ENCODE assay signal across 8 cellular contexts in the genomic region with DNA sequence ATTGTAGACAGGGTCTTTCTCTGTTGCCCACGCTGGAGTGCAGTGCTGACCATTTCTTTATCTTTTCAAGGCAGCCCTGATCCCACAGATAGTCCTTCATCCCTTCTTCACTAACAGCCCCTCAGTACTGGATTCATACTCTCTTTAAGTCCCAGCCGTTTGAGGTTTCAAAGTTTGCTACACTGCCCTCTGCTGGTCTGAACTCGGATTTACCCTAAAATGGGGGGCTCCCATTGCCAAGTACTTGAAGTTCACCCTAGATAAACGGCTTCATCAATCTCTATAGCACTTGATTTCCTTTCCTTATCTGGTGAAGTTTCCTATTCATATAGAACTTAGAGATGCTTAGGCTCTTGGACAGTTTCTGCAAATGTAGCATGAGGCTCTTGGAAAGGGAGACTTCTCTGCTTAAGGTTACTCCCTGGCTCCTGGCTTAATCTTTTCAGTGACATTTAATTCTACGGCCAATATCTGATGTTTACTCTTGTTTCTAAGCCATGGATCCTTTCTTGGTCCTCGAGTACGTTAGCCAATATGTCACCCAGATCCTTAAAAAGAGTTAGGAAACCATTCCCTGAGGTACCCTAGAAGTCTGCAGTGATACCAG. TPM values are rescaled to one million over a fixed set of nuclear protein-coding genes. Genes with fewer than 3 reads are reported as not detected.
DNase-seq lines count a peak whose midpoint lies in the region; ATAC-seq and TF ChIP-seq lines count a peak whose summit lies in the region.

No MANE protein-coding gene starts in this region.

- H3K27me3 Mint-ChIP-seq in effector memory CD8-positive, alpha-beta T cell: no peaks in the 10 kb centered on the region
- peaks cover 0 to 2% of the 10 kb centered on the region in 2 donors for H3K27me3 Mint-ChIP-seq in natural killer cell treated with Interleukin-12 subunit alpha and Interleukin-12 subunit beta and Interleukin-15 and Interleukin-18, amount 100 ng/mL, for 72 hours

- TF ChIP-seq CTCF in GM10248 (IDR thresholded peaks at IDR 0.05; ENCODE audit: control extremely low read depth, extremely low read depth, low read depth, missing control alignments) (peak; percentile 79), testis (IDR thresholded peaks at IDR 0.05) (peak; percentile 36 to 67 (median 60))

- POLR2A ChIA-PET in GM10248 (lab: Yijun Ruan, JAX): no interaction called here

- peaks cover 0 to under 1% of the 10 kb centered on the region in 2 donors for H3K9me3 Mint-ChIP-seq in effector memory CD8-positive, alpha-beta T cell
- H3K9me3 Mint-ChIP-seq in natural killer cell treated with Interleukin-12 subunit alpha and Interleukin-12 subunit beta and Interleukin-15 and Interleukin-18, amount 100 ng/mL, for 72 hours: no peaks in the 10 kb centered on the region

- H3K4me3 ChIP-seq in testis: no peak overlapping the region

- H3K27ac Mint-ChIP-seq in effector memory CD8-positive, alpha-beta T cell: no peak overlapping the region
- no peak overlapping the region for H3K27ac Mint-ChIP-seq in natural killer cell treated with Interleukin-12 subunit alpha and Interleukin-12 subunit beta and Interleukin-15 and Interleukin-18, amount 100 ng/mL, for 72 hours

- H3K36me3 Mint-ChIP-seq in effector memory CD8-positive, alpha-beta T cell (ENCODE audit: insufficient read depth): no peaks in the 10 kb centered on the region
- peaks cover 1% of the 10 kb centered on the region for H3K36me3 Mint-ChIP-seq in natural killer cell treated with Interleukin-12 subunit alpha and Interleukin-12 subunit beta and Interleukin-15 and Interleukin-18, amount 100 ng/mL, for 72 hours

- H3K27ac ChIP-seq in testis: no peak overlapping the region

- ATAC-seq in HG02943 (IDR thresholded peaks at IDR 0.05; ENCODE audit: low read depth, unreplicated experiment): peak; percentile 77
- ATAC-seq in effector memory CD8-positive, alpha-beta T cell (replicated peaks): peak; percentile 84
- peak in 1 of 2 donors; percentile 52 for ATAC-seq in natural killer cell treated with Interleukin-12 subunit alpha and Interleukin-12 subunit beta and Interleukin-15 and Interleukin-18, amount 100 ng/mL, for 72 hours

- TF ChIP-seq POLR2A in testis (IDR thresholded peaks at IDR 0.05): no peak

- peaks cover 9% of the 10 kb centered on the region for H3K4me1 ChIP-seq in testis

- intact Hi-C loops in testis (cut with DNase I; ENCODE audit: low total_unique reads): no loop called here

- CTCF ChIA-PET in GM10248 (lab: Yijun Ruan, JAX): interaction anchor here (1.0 to 7.2 kb wide), 7 partner anchors 9 to 800 kb away, joined by 3 to 63 read pairs (median 3); no protein-coding TSS in a partner anchor

- DNase-seq in GM10248 (ENCODE audit: extremely low spot score) (peak; percentile 58), NCI-H69 (lab: John Stamatoyannopoulos, UW) (peak; percentile 74), testis (peak; percentile 67), GOT3 (lab: John Stamatoyannopoulos, UW) (no peak)
- peak; percentile 40 to 56 for DNase-seq in activated CD4-positive, alpha-beta T cell treated with anti-CD3 and anti-CD28 coated beads, Interleukin-2, amount 50 U/mL, for 4 hours
- DNase-seq in effector memory CD8-positive, alpha-beta T cell: peak; percentile 63 to 69 (median 65)
- DNase-seq in natural killer cell treated with Interleukin-12 subunit alpha and Interleukin-12 subunit beta and Interleukin-15 and Interleukin-18, amount 100 ng/mL, for 72 hours (ENCODE audit: low spot score): peak; percentile 76

- H3K36me3 ChIP-seq in testis (ENCODE audit: low read depth, missing control alignments): no peaks in the 10 kb centered on the region

- WGBS in testis, 2 donors: 22 to 28% methylated on average over 7 of the region's 7 CpGs

- no peaks in the 10 kb centered on the region for H3K9me3 ChIP-seq in testis

- no peak overlapping the region for H3K4me3 Mint-ChIP-seq in effector memory CD8-positive, alpha-beta T cell
- H3K4me3 Mint-ChIP-seq in natural killer cell treated with Interleukin-12 subunit alpha and Interleukin-12 subunit beta and Interleukin-15 and Interleukin-18, amount 100 ng/mL, for 72 hours: no peak overlapping the region

- H3K27me3 ChIP-seq in testis: no peaks in the 10 kb centered on the region

- H3K4me1 Mint-ChIP-seq in effector memory CD8-positive, alpha-beta T cell (ENCODE audit: low read depth in 2 of 2): peaks cover 0 to 4% of the 10 kb centered on the region in 2 donors
- H3K4me1 Mint-ChIP-seq in natural killer cell treated with Interleukin-12 subunit alpha and Interleukin-12 subunit beta and Interleukin-15 and Interleukin-18, amount 100 ng/mL, for 72 hours (ENCODE audit: low read depth in 2 of 2): peaks cover 0 to 2% of the 10 kb centered on the region in 2 donors

RNA-seq across cellular contexts. Expression of a gene that starts 21.4 kb away (rescaled TPM):
- total RNA-seq in natural killer cell treated with Interleukin-12 subunit alpha and Interleukin-12 subunit beta and Interleukin-15 and Interleukin-18, amount 100 ng/mL, for 72 hours: 10 to 100 TPM; 48.1 to 61.0 TPM
- 10 to 100 TPM; 56.4 to 66.6 TPM for total RNA-seq in testis
- polyA plus RNA-seq in testis (ENCODE audit: insufficient read depth, low read depth, low replicate concordance): 53.7 TPM
